Comparison of ENCODE assay signal across 16 cellular contexts in genomic region chr5:42566658-42567313, GRCh38.
DNase-seq lines count a peak whose midpoint lies in the region; ATAC-seq and TF ChIP-seq lines count a peak whose summit lies in the region.
"Had no signal": no experiment of that assay in that cellular context is flagged by ENCODE, and none has a peak within 500 bp of the region (broad histone marks: within the 10 kb centered on the region; RNA-seq: fewer than 3 reads in every experiment).

No MANE protein-coding gene starts in this region.

- no peak for TF ChIP-seq POLR2A in right lobe of liver (IDR thresholded peaks at IDR 0.05)

- H3K36me3 ChIP-seq in right lobe of liver (no peaks in the 10 kb centered on the region), smooth muscle cell (ENCODE audit: low read depth) (no peaks in the 10 kb centered on the region)
- H3K36me3 ChIP-seq: left lung had no signal

- DNase-seq in HuH-7 (ENCODE audit: low spot score) = peak; percentile 18
- no peak for DNase-seq in dorsolateral prefrontal cortex
- DNase-seq in right lobe of liver = no peak
- DNase-seq in smooth muscle cell (lab: John Stamatoyannopoulos, UW; ENCODE audit: unreplicated experiment) = no peak
- DNase-seq in posterior cingulate gyrus = no peak
- DNase-seq in NCI-H82 treated with DMSO at 0.1 percent for 48 hours (lab: John Stamatoyannopoulos, UW; ENCODE audit: unreplicated experiment) = no peak
- DNase-seq: activated gamma-delta T cell treated with Interleukin-2 at 50 U/mL for 16 hours; caudate nucleus; DMS79; H9; left lung; NCI-H1092; stimulated activated CD4-positive, alpha-beta T cell treated with anti-CD3 and anti-CD28 coated beads, Interleukin-12 subunit alpha, Interleukin-12 subunit beta, amount 100 ng/mL, for 4 hours had no signal

- no peak overlapping the region for H3K9ac ChIP-seq in smooth muscle cell (ENCODE audit: low read depth)

- peak overlapping the region; percentile 15 for H3K4me2 ChIP-seq in smooth muscle cell

- no peak overlapping the region for H2AFZ ChIP-seq in smooth muscle cell (ENCODE audit: low read depth)

- H4K20me1 ChIP-seq in smooth muscle cell (ENCODE audit: low read depth) = no peaks in the 10 kb centered on the region

- no peaks in the 10 kb centered on the region for H3F3A ChIP-seq in smooth muscle cell (ENCODE audit: low read depth)

- no peaks in the 10 kb centered on the region for H3K79me2 ChIP-seq in smooth muscle cell (ENCODE audit: low read depth)

- TF ChIP-seq CTCF in dorsolateral prefrontal cortex (IDR thresholded peaks at IDR 0.05 in 54 of 56, conservative IDR thresholded peaks at IDR 0.05 in 2 of 56; ENCODE audit: low read depth in 1 of 56, partially characterized antibody in 56 of 56) (no peak), right lobe of liver (IDR thresholded peaks at IDR 0.05) (no peak), smooth muscle cell (IDR thresholded peaks at IDR 0.05; ENCODE audit: borderline replicate concordance, insufficient read depth, poor library complexity, severe bottlenecking) (no peak)

- ATAC-seq in right lobe of liver = peak; percentile 31 to 71 (median 36)
- ATAC-seq in HG02840 (IDR thresholded peaks at IDR 0.05; ENCODE audit: low FRiP score, unreplicated experiment) = no peak
- ATAC-seq in GM18498 (IDR thresholded peaks at IDR 0.05; ENCODE audit: unreplicated experiment) = no peak
- ATAC-seq: left lung had no signal

- H3K9me3 ChIP-seq in right lobe of liver (no peaks in the 10 kb centered on the region), smooth muscle cell (replicated peaks; ENCODE audit: low read depth) (no peaks in the 10 kb centered on the region)
- H3K9me3 ChIP-seq: left lung had no signal

- no peaks in the 10 kb centered on the region for H3K27me3 ChIP-seq in dorsolateral prefrontal cortex
- no peaks in the 10 kb centered on the region for H3K27me3 ChIP-seq in right lobe of liver
- H3K27me3 ChIP-seq in smooth muscle cell (ENCODE audit: low read depth) = no peaks in the 10 kb centered on the region
- H3K27me3 ChIP-seq: left lung had no signal

- intact Hi-C loops in dorsolateral prefrontal cortex (cut with DNase I) = no loop called here
- intact Hi-C loops in right lobe of liver (cut with DNase I) = no loop called here
- intact Hi-C loops in posterior cingulate gyrus (cut with DNase I) = no loop called here

- H3K4me1 ChIP-seq in right lobe of liver (peaks cover 0 to 67% (median 32%) of the 10 kb centered on the region in 4 donors), smooth muscle cell (ENCODE audit: low read depth) (no peaks in the 10 kb centered on the region)
- H3K4me1 ChIP-seq: left lung had no signal

- WGBS in right lobe of liver (ENCODE audit: insufficient coverage, low coverage, low lambda C conversion rate, missing lambda C conversion rate) = 22% methylated on average over 5 of the region's 5 CpGs
- WGBS in smooth muscle cell (ENCODE audit: low lambda C conversion rate) = 78% methylated on average over 5 of the region's 5 CpGs

- H3K27ac ChIP-seq in dorsolateral prefrontal cortex (peak overlapping the region in 33 of 59 donors; percentile 1 to 81 (median 42)), right lobe of liver (peak overlapping the region; percentile 2 to 62 (median 49)), smooth muscle cell (ENCODE audit: low read depth) (no peak overlapping the region)
- H3K27ac ChIP-seq: C4-2B, left lung had no signal

- H3K4me3 ChIP-seq in dorsolateral prefrontal cortex (peak overlapping the region in 7 of 59 donors; percentile 5 to 26 (median 14)), right lobe of liver (no peak overlapping the region), smooth muscle cell (no peak overlapping the region)
- H3K4me3 ChIP-seq: left lung had no signal

Comparison
In these comparisons a context has a peak if more than half of its experiments do, and no peak if none do; other contexts are left out.
1. ATAC-seq: peak in right lobe of liver (4 of 4); none in HG02840 (single experiment) and GM18498 (single experiment).